In the genomic region with DNA sequence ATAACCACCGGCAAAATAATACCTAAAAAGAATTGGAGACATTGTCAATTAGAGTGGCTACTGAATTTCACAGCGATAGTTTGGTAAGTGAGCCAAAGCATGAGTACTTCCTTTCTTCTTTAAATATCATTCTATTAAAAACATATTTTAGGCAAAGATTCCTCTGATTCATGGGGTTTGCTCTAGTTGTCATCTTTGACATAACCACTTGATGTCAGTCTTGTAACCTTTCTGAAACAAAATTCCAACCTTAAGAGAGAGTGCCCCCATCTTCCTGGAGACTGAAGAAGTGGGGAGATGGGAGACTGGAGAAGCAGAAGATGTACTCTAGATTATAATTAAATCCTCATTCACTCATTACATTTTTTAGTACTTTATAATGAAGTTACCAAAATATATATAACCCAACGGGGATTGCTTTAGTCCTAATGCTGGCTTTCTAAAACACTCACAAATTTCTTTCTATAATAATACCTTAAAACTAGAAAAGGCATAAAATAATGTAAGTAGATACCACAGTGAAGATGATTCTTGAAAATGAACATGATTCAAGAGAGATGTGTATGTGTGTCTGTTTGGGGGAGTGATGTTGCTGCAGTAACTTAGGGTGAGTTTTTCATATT, we compare ENCODE assay signal across 8 cellular contexts.
DNase-seq lines count a peak whose midpoint lies in the region; ATAC-seq and TF ChIP-seq lines count a peak whose summit lies in the region.

No MANE protein-coding gene starts in this region.

- CTCF ChIA-PET in OCI-LY7 (lab: Charles Lee; ENCODE audit: unreplicated experiment): no interaction called here

- H3K9me3 ChIP-seq in OCI-LY7 (ENCODE audit: low read length) (no peaks in the 10 kb centered on the region), esophagus squamous epithelium (no peaks in the 10 kb centered on the region), spleen (no peaks in the 10 kb centered on the region)

- H3K79me2 ChIP-seq in OCI-LY7 (ENCODE audit: insufficient read depth, low read depth, low read length): no peaks in the 10 kb centered on the region

- ATAC-seq in left cardiac atrium (peak; percentile 63), Right ventricle myocardium superior (ENCODE audit: poor library complexity) (no peak), HG03432 (IDR thresholded peaks at IDR 0.05; ENCODE audit: unreplicated experiment) (no peak)

- H3K4me1 ChIP-seq in OCI-LY7 (ENCODE audit: insufficient read depth, low read length, poor library complexity, severe bottlenecking): no peaks in the 10 kb centered on the region
- no peaks in the 10 kb centered on the region for H3K4me1 ChIP-seq in esophagus squamous epithelium
- no peaks in the 10 kb centered on the region for H3K4me1 ChIP-seq in spleen

- no peak overlapping the region for H3K4me3 ChIP-seq in OCI-LY7 (ENCODE audit: low read depth, low read length, poor library complexity, severe bottlenecking)
- no peak overlapping the region for H3K4me3 ChIP-seq in esophagus squamous epithelium
- no peak overlapping the region for H3K4me3 ChIP-seq in retinal pigment epithelial cell (ENCODE audit: low read length)
- no peak overlapping the region for H3K4me3 ChIP-seq in spleen

- POLR2A ChIA-PET in OCI-LY7 (lab: Charles Lee): no interaction called here

- WGBS in esophagus squamous epithelium, 2 donors: 22 to 29% methylated on average over 3 of the region's 3 CpGs
- 51 to 74% (median 56%) methylated on average over 3 of the region's 3 CpGs for WGBS in spleen, 5 donors

- no peaks in the 10 kb centered on the region for H4K20me1 ChIP-seq in OCI-LY7 (ENCODE audit: insufficient read depth, low read length)

- no TSS peak for BruUV-seq in OCI-LY7 (replicated peaks; lab: Mats Ljungman, UMichigan)

- DNase-seq in left cardiac atrium (no peak), Right ventricle myocardium superior (no peak), OCI-LY7 (ENCODE audit: low spot score) (peak; percentile 9), esophagus squamous epithelium (lab: John Stamatoyannopoulos, UW) (no peak), retinal pigment epithelial cell (ENCODE audit: low read depth) (peak; percentile 11), spleen (no peak), NCI-H128 (lab: John Stamatoyannopoulos, UW; ENCODE audit: unreplicated experiment) (no peak)

- H3K36me3 ChIP-seq in OCI-LY7 (ENCODE audit: insufficient read depth, low read length): no peaks in the 10 kb centered on the region
- H3K36me3 ChIP-seq in esophagus squamous epithelium: no peaks in the 10 kb centered on the region
- H3K36me3 ChIP-seq in spleen: no peaks in the 10 kb centered on the region

- H2AFZ ChIP-seq in OCI-LY7 (ENCODE audit: low read length): no peak overlapping the region

- H3K27ac ChIP-seq in OCI-LY7 (ENCODE audit: low read depth, low read length, poor library complexity, severe bottlenecking) (no peak overlapping the region), esophagus squamous epithelium (no peak overlapping the region), spleen (no peak overlapping the region)

- intact Hi-C loops in left cardiac atrium (cut with DNase I) (loop anchor here in 1 of 2 donors (5.0 to 10.0 kb wide), 2 partner anchors 316 to 327 kb away; no protein-coding TSS in a partner anchor), Right ventricle myocardium superior (cut with DNase I) (loop anchor here (10.0 kb wide), 1 partner anchor 313 kb away; no protein-coding TSS in a partner anchor), OCI-LY7 (cut with micrococcal nuclease; ENCODE audit: unreplicated experiment) (no loop called here), esophagus squamous epithelium (cut with DNase I) (no loop called here), spleen (cut with DNase I; ENCODE audit: low total_unique reads) (no loop called here)

- H3K27me3 ChIP-seq in esophagus squamous epithelium (no peaks in the 10 kb centered on the region), spleen (replicated peaks in 1 of 7) (no peaks in the 10 kb centered on the region)

- H3K4me2 ChIP-seq in OCI-LY7 (ENCODE audit: low read length): no peak overlapping the region

- H3K9me2 ChIP-seq in OCI-LY7 (ENCODE audit: insufficient read depth, low read length): no peaks in the 10 kb centered on the region

- TF ChIP-seq CTCF in OCI-LY7 (conservative IDR thresholded peaks at IDR 0.05; ENCODE audit: low read length): peak; percentile 72
- TF ChIP-seq CTCF in esophagus squamous epithelium (IDR thresholded peaks at IDR 0.05): peak in 4 of 6 experiments; percentile 12 to 56 (median 31)
- peak; percentile 61 for TF ChIP-seq CTCF in retinal pigment epithelial cell (conservative IDR thresholded peaks at IDR 0.05; ENCODE audit: low read depth, low read length)
- peak in 2 of 11 experiments; percentile 13 to 38 for TF ChIP-seq CTCF in spleen (IDR thresholded peaks at IDR 0.05 in 8 of 11, conservative IDR thresholded peaks at IDR 0.05 in 3 of 11)

- no peak for TF ChIP-seq POLR2A in esophagus squamous epithelium (IDR thresholded peaks at IDR 0.05)
- no peak for TF ChIP-seq POLR2A in spleen (IDR thresholded peaks at IDR 0.05)

Comparison
In these comparisons a context has a peak if more than half of its experiments do, and no peak if none do; other contexts are left out.
1. ATAC-seq: peak in left cardiac atrium (2 of 2); none in Right ventricle myocardium superior (single experiment) and HG03432 (single experiment).
2. DNase-seq: peak in OCI-LY7 (single experiment) and retinal pigment epithelial cell (single experiment); none in left cardiac atrium (single experiment), Right ventricle myocardium superior (single experiment), esophagus squamous epithelium (single experiment), spleen (single experiment) and NCI-H128 (single experiment).